Comparison of ENCODE assay signal across 8 cellular contexts in the genomic region with DNA sequence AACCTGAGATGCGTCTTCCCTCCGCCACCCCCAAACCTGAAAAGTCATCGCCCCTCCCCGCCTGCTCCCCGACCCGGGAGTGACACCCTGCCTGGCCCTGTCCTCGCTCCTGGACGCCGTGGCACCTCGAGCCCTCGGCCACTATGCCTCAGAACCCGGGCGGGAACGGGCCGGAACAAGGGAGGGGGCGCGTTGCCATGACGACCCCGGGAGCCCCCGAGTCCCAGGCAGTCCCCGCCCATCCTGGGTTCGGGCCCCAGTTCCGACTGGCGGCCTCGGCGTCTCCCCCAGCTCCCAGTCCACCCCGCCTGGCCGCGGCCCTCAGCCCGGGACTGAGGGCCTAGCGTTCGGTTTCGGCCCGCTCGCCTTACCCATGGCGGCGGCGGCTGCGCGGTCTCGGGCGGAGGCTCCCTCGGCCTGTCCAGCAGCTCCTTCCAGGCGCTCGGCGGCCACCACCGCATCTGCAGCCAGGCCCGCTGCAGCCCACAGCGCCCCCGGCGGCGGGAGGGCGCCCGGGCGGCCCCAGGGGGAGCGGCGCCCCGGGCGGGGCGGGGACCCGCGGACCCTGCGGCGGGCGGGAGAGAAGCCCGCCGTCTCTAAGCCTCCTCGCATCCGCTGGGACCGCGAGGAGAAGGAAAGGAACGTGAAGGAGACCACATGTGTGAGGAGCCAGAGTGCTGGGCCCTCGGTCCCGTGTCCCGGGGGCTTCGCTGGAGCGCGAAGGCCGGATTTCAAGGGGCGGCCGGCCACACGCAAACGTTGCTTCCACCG. TPM values are rescaled to one million over a fixed set of nuclear protein-coding genes. Genes with fewer than 3 reads are reported as not detected.
A peak's percentile ranks its signal among the peaks of the same experiment; 100 is the strongest.
DNase-seq lines count a peak whose midpoint lies in the region; ATAC-seq and TF ChIP-seq lines count a peak whose summit lies in the region.

A gene with protein sequence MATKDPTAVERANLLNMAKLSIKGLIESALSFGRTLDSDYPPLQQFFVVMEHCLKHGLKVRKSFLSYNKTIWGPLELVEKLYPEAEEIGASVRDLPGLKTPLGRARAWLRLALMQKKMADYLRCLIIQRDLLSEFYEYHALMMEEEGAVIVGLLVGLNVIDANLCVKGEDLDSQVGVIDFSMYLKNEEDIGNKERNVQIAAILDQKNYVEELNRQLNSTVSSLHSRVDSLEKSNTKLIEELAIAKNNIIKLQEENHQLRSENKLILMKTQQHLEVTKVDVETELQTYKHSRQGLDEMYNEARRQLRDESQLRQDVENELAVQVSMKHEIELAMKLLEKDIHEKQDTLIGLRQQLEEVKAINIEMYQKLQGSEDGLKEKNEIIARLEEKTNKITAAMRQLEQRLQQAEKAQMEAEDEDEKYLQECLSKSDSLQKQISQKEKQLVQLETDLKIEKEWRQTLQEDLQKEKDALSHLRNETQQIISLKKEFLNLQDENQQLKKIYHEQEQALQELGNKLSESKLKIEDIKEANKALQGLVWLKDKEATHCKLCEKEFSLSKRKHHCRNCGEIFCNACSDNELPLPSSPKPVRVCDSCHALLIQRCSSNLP (minus strand): TSS at position 463 of the 771 bp plus-strand sequence. CDS start 88 bp downstream, at position 375.

- BruUV-seq in Panc1 (replicated peaks; lab: Mats Ljungman, UMichigan) = no TSS peak

- CTCF ChIA-PET in Panc1 (lab: Charles Lee) = interaction anchor here (0.5 kb wide), 1 partner anchor 69 kb away, joined by 3 read pairs; no protein-coding TSS in a partner anchor

- TF ChIP-seq CTCF in Panc1 (IDR thresholded peaks at IDR 0.05) (peak; percentile 100), fibroblast of mammary gland (conservative IDR thresholded peaks at IDR 0.05; ENCODE audit: control insufficient read depth, insufficient read depth, low read depth, low read length) (no peak)

- peak within 1 kb of the TSS; percentile 71 to 72 for H3K4me3 ChIP-seq in Panc1 (ENCODE audit: low read depth in 2 of 2, low read length in 2 of 2)
- H3K4me3 ChIP-seq in fibroblast of mammary gland (ENCODE audit: control insufficient read depth, low read depth, low read length) = peak within 1 kb of the TSS; percentile 92

- H3K27ac Mint-ChIP-seq in natural killer cell treated with Interleukin-12 subunit alpha and Interleukin-12 subunit beta and Interleukin-15 and Interleukin-18, amount 100 ng/mL, for 72 hours = peak within 1 kb of the TSS; percentile 62 to 81

- POLR2A ChIA-PET in Panc1 (lab: Charles Lee) = interaction anchor here (0.6 kb wide), 3 partner anchors 8 to 334 kb away, joined by 3 to 12 read pairs (median 7); no protein-coding TSS in a partner anchor

- H3K4me1 ChIP-seq in Panc1 (ENCODE audit: control insufficient read depth, insufficient read depth, low read length) = peaks cover 13% of the 10 kb centered on the region

- no peaks in the 10 kb centered on the region for H3K36me3 Mint-ChIP-seq in natural killer cell treated with Interleukin-12 subunit alpha and Interleukin-12 subunit beta and Interleukin-15 and Interleukin-18, amount 100 ng/mL, for 72 hours

- H3K27me3 Mint-ChIP-seq in natural killer cell treated with Interleukin-12 subunit alpha and Interleukin-12 subunit beta and Interleukin-15 and Interleukin-18, amount 100 ng/mL, for 72 hours = no peaks in the 10 kb centered on the region

- DNase-seq in DMS153 treated with DMSO at 0.1 percent for 48 hours (lab: John Stamatoyannopoulos, UW; ENCODE audit: unreplicated experiment) = peak; percentile 62
- peak in 71 of 76 experiments; percentile 1 to 83 (median 55) for DNase-seq in HUDEP-2 (lab: John Stamatoyannopoulos, UW; ENCODE audit: unreplicated experiment in 76 of 76)
- DNase-seq in Panc1 (ENCODE audit: low read depth, low spot score) = no peak
- peak; percentile 45 to 63 for DNase-seq in activated T-helper 1 cell treated with anti-CD3 and anti-CD28 coated beads, Interleukin-2, amount 50 U/mL, for 16 hours (ENCODE audit: low read depth in 1 of 2, low spot score in 1 of 2)
- peak; percentile 65 for DNase-seq in fibroblast of mammary gland (ENCODE audit: low read depth)
- peak; percentile 85 for DNase-seq in natural killer cell treated with Interleukin-12 subunit alpha and Interleukin-12 subunit beta and Interleukin-15 and Interleukin-18, amount 100 ng/mL, for 72 hours (ENCODE audit: low spot score)
- DNase-seq in stimulated activated naive CD8-positive, alpha-beta T cell treated with anti-CD3 and anti-CD28 coated beads, Interleukin-15, Interleukin-2, amounts not matched to agents 100 U/mL and 50 U/mL, for 24 hours = peak; percentile 85

- in situ Hi-C loops in Panc1 (cut with HindIII; ENCODE audit: low pct_unique_long_range_greater_than_20kb, low sequenced_read_pairs) = no loop called here

- no peaks in the 10 kb centered on the region for H3K9me3 ChIP-seq in Panc1 (ENCODE audit: control insufficient read depth, insufficient read depth, low read depth, low read length)

- H3K27ac ChIP-seq in Panc1 (ENCODE audit: low read length) = peak within 1 kb of the TSS; percentile 83

- H3K27me3 ChIP-seq in Panc1 (ENCODE audit: control insufficient read depth, insufficient read depth, low read length) = no peaks in the 10 kb centered on the region

- intact Hi-C loops in Panc1 (cut with micrococcal nuclease; ENCODE audit: unreplicated experiment) = no loop called here

- H3K4me1 Mint-ChIP-seq in natural killer cell treated with Interleukin-12 subunit alpha and Interleukin-12 subunit beta and Interleukin-15 and Interleukin-18, amount 100 ng/mL, for 72 hours (ENCODE audit: low read depth in 2 of 2) = peaks cover 16 to 17% of the 10 kb centered on the region in 2 donors

- peak; percentile 96 for ATAC-seq in GM21390 (IDR thresholded peaks at IDR 0.05; ENCODE audit: unreplicated experiment)
- peak; percentile 96 for ATAC-seq in Panc1
- ATAC-seq in natural killer cell treated with Interleukin-12 subunit alpha and Interleukin-12 subunit beta and Interleukin-15 and Interleukin-18, amount 100 ng/mL, for 72 hours = peak; percentile 98 to 99
- ATAC-seq in stimulated activated naive CD8-positive, alpha-beta T cell treated with anti-CD3 and anti-CD28 coated beads, Interleukin-15, Interleukin-2, amounts not matched to agents 100 U/mL and 50 U/mL, for 24 hours = peak; percentile 96

- peaks cover 2% of the 10 kb centered on the region; the same call in 1 of the 2 replicates for H3K36me3 ChIP-seq in Panc1 (ENCODE audit: control insufficient read depth, insufficient read depth, low read length)

- peak within 1 kb of the TSS; percentile 89 for H3K4me3 Mint-ChIP-seq in natural killer cell treated with Interleukin-12 subunit alpha and Interleukin-12 subunit beta and Interleukin-15 and Interleukin-18, amount 100 ng/mL, for 72 hours

- H3K9me3 Mint-ChIP-seq in natural killer cell treated with Interleukin-12 subunit alpha and Interleukin-12 subunit beta and Interleukin-15 and Interleukin-18, amount 100 ng/mL, for 72 hours = no peaks in the 10 kb centered on the region

RNA-seq across cellular contexts. Expression of the gene that starts here (rescaled TPM):
- 25.1 TPM for total RNA-seq in Panc1 (2021; ENCODE audit: unreplicated experiment)
- polyA plus RNA-seq in Panc1 (2012; ENCODE audit: insufficient read length) = 9.7 TPM
- total RNA-seq in natural killer cell treated with Interleukin-12 subunit alpha and Interleukin-12 subunit beta and Interleukin-15 and Interleukin-18, amount 100 ng/mL, for 72 hours = 10 to 100 TPM; 15.7 to 23.4 TPM
